Comparison of ENCODE assay signal across 10 cellular contexts in genomic region chr12:66132408-66132807, GRCh38. TPM values are rescaled to one million over a fixed set of nuclear protein-coding genes. Genes with fewer than 3 reads are reported as not detected.
DNase-seq lines count a peak whose midpoint lies in the region; ATAC-seq and TF ChIP-seq lines count a peak whose summit lies in the region.
"Had no signal": no experiment of that assay in that cellular context is flagged by ENCODE, and none has a peak within 500 bp of the region (broad histone marks: within the 10 kb centered on the region; RNA-seq: fewer than 3 reads in every experiment).

No MANE protein-coding gene starts in this region.

- peaks cover 38% of the 10 kb centered on the region for H3K36me3 Mint-ChIP-seq in activated naive CD4-positive, alpha-beta T cell treated with anti-CD3 and anti-CD28 coated beads, Interleukin-2, amount 10 ng/mL, durations not matched to agents 7 days and 5 days
- H3K36me3 Mint-ChIP-seq in activated naive CD4-positive, alpha-beta T cell treated with anti-CD3 and anti-CD28 coated beads, Interleukin-2, amount 50 U/mL, for 72 hours = peaks cover 25 to 32% of the 10 kb centered on the region in 2 donors
- peaks cover 26% of the 10 kb centered on the region for H3K36me3 Mint-ChIP-seq in endodermal cell (ENCODE audit: low read depth)
- peaks cover 9% of the 10 kb centered on the region for H3K36me3 Mint-ChIP-seq in progenitor cell of endocrine pancreas (ENCODE audit: insufficient read depth)

- peaks cover 2% of the 10 kb centered on the region for H3K9me3 Mint-ChIP-seq in activated naive CD4-positive, alpha-beta T cell treated with anti-CD3 and anti-CD28 coated beads, Interleukin-2, amount 10 ng/mL, durations not matched to agents 7 days and 5 days
- H3K9me3 Mint-ChIP-seq in activated naive CD4-positive, alpha-beta T cell treated with anti-CD3 and anti-CD28 coated beads, Interleukin-2, amount 50 U/mL, for 72 hours = no peaks in the 10 kb centered on the region
- peaks cover 20% of the 10 kb centered on the region for H3K9me3 Mint-ChIP-seq in endodermal cell
- peaks cover 5% of the 10 kb centered on the region for H3K9me3 Mint-ChIP-seq in progenitor cell of endocrine pancreas (ENCODE audit: low read depth)

- H3K36me3 ChIP-seq in OCI-LY3 (replicated peaks; ENCODE audit: low read depth, low read length) = peaks cover 28% of the 10 kb centered on the region
- peaks cover 28% of the 10 kb centered on the region for H3K36me3 ChIP-seq in endodermal cell (ENCODE audit: control insufficient read depth, insufficient read depth, low read length)

- H3K4me3 Mint-ChIP-seq in activated naive CD4-positive, alpha-beta T cell treated with anti-CD3 and anti-CD28 coated beads, Interleukin-2, amount 10 ng/mL, durations not matched to agents 7 days and 5 days = peak overlapping the region; percentile 12
- H3K4me3 Mint-ChIP-seq in endodermal cell (no peak overlapping the region), progenitor cell of endocrine pancreas (ENCODE audit: low read depth) (peak overlapping the region; percentile 24)

- no peak overlapping the region for H3K27ac Mint-ChIP-seq in activated naive CD4-positive, alpha-beta T cell treated with anti-CD3 and anti-CD28 coated beads, Interleukin-2, amount 10 ng/mL, durations not matched to agents 7 days and 5 days
- H3K27ac Mint-ChIP-seq in activated naive CD4-positive, alpha-beta T cell treated with anti-CD3 and anti-CD28 coated beads, Interleukin-2, amount 50 U/mL, for 72 hours = peak overlapping the region in 1 of 2 donors; percentile 97
- H3K27ac Mint-ChIP-seq in endodermal cell = peak overlapping the region; percentile 55
- peak overlapping the region; percentile 37 for H3K27ac Mint-ChIP-seq in progenitor cell of endocrine pancreas

- H3K9me3 ChIP-seq in OCI-LY3 (ENCODE audit: insufficient read depth, low read length) (no peaks in the 10 kb centered on the region), endodermal cell (ENCODE audit: control insufficient read depth, low read length) (no peaks in the 10 kb centered on the region)

- H3K9ac ChIP-seq in OCI-LY3 (ENCODE audit: low read length) = no peak overlapping the region
- peak overlapping the region; percentile 71 for H3K9ac ChIP-seq in endodermal cell (ENCODE audit: extremely low read depth, low read length, poor library complexity, severe bottlenecking)

- H3K27me3 ChIP-seq in OCI-LY3 (ENCODE audit: low read depth, low read length) (no peaks in the 10 kb centered on the region), endodermal cell (ENCODE audit: control insufficient read depth, insufficient read depth, low read length, poor library complexity, severe bottlenecking) (no peaks in the 10 kb centered on the region)

- CTCF ChIA-PET in activated naive CD4-positive, alpha-beta T cell treated with anti-CD3 and anti-CD28 coated beads, Interleukin-2, amount 10 ng/mL, durations not matched to agents 7 days and 5 days (lab: Charles Lee) = interaction anchor here (1.4 to 3.4 kb wide), 4 partner anchors 12 to 276 kb away, joined by 3 to 27 read pairs (median 6); partner anchors contain the start of gene TMBIM4

- no peak for ATAC-seq in activated naive CD4-positive, alpha-beta T cell treated with anti-CD3 and anti-CD28 coated beads, Interleukin-2, amount 50 U/mL, for 72 hours
- ATAC-seq in GM18867 (IDR thresholded peaks at IDR 0.05; ENCODE audit: unreplicated experiment) (no peak), HG03159 (IDR thresholded peaks at IDR 0.05; ENCODE audit: unreplicated experiment) (no peak), GM21528 (IDR thresholded peaks at IDR 0.05; ENCODE audit: low FRiP score, unreplicated experiment) (no peak)

- no peaks in the 10 kb centered on the region for H3K27me3 Mint-ChIP-seq in activated naive CD4-positive, alpha-beta T cell treated with anti-CD3 and anti-CD28 coated beads, Interleukin-2, amount 10 ng/mL, durations not matched to agents 7 days and 5 days
- H3K27me3 Mint-ChIP-seq in endodermal cell (ENCODE audit: insufficient read depth) = no peaks in the 10 kb centered on the region
- H3K27me3 Mint-ChIP-seq in progenitor cell of endocrine pancreas = no peaks in the 10 kb centered on the region

- H2AFZ ChIP-seq in OCI-LY3 (ENCODE audit: low read depth, low read length) = no peak overlapping the region

- H3K4me3 ChIP-seq in OCI-LY3 (ENCODE audit: low read length) (no peak overlapping the region), endodermal cell (ENCODE audit: low read length) (peak overlapping the region; percentile 87)

- H3K27ac ChIP-seq in OCI-LY3 (ENCODE audit: low read length) (no peak overlapping the region), endodermal cell (ENCODE audit: low read depth, low read length) (no peak overlapping the region)

- H3K4me1 Mint-ChIP-seq in activated naive CD4-positive, alpha-beta T cell treated with anti-CD3 and anti-CD28 coated beads, Interleukin-2, amount 10 ng/mL, durations not matched to agents 7 days and 5 days = peaks cover 48% of the 10 kb centered on the region
- H3K4me1 Mint-ChIP-seq in endodermal cell = no peaks in the 10 kb centered on the region
- H3K4me1 Mint-ChIP-seq in progenitor cell of endocrine pancreas (ENCODE audit: low read depth) = peaks cover 13% of the 10 kb centered on the region

- TF ChIP-seq CTCF in OCI-LY3 (IDR thresholded peaks at IDR 0.05; ENCODE audit: low read depth, low read length) (no peak), endodermal cell (conservative IDR thresholded peaks at IDR 0.05) (no peak), progenitor cell of endocrine pancreas (IDR thresholded peaks at IDR 0.05; ENCODE audit: unreplicated experiment) (no peak)

- H4K20me1 ChIP-seq in OCI-LY3 (ENCODE audit: insufficient read depth, low read length) = no peaks in the 10 kb centered on the region

- H3K79me2 ChIP-seq in OCI-LY3 (ENCODE audit: low read length) = peaks cover 48% of the 10 kb centered on the region

- peaks cover 15% of the 10 kb centered on the region for H3K4me1 ChIP-seq in OCI-LY3 (ENCODE audit: low read length)
- H3K4me1 ChIP-seq in endodermal cell (ENCODE audit: control insufficient read depth, insufficient read depth, low read length) = peaks cover 4% of the 10 kb centered on the region

- DNase-seq in activated naive CD4-positive, alpha-beta T cell treated with anti-CD3 and anti-CD28 coated beads, Interleukin-2, amount 10 ng/mL, durations not matched to agents 7 days and 5 days = no peak
- DNase-seq in activated naive CD4-positive, alpha-beta T cell treated with anti-CD3 and anti-CD28 coated beads, Interleukin-2, amount 50 U/mL, for 72 hours (ENCODE audit: low spot score in 2 of 2) = no peak
- DNase-seq in endodermal cell = peak; percentile 76
- no peak for DNase-seq in progenitor cell of endocrine pancreas (ENCODE audit: low spot score, unreplicated experiment)
- DNase-seq: cortex of kidney, NCI-H1092 had no signal

- H3K4me2 ChIP-seq in OCI-LY3 (ENCODE audit: low read length) = peak overlapping the region; percentile 69

RNA-seq across cellular contexts. Expression of gene LLPH, which starts 1.9 kb away (rescaled TPM):
- total RNA-seq in activated naive CD4-positive, alpha-beta T cell treated with anti-CD3 and anti-CD28 coated beads, Interleukin-2, amount 50 U/mL, for 72 hours = 10 to 100 TPM; 26.4 to 27.2 TPM
- total RNA-seq in endodermal cell (10 to 100 TPM; 16.5 to 25.7 TPM), progenitor cell of endocrine pancreas (20.8 and 22.4 TPM in 2 replicates)
- 18.4 TPM for polyA plus RNA-seq in endodermal cell (2013, experiment 1 of 2)
- polyA plus RNA-seq in endodermal cell (2013, experiment 2 of 2) = 20.4 TPM

RNA-seq across cellular contexts. Expression of gene TMBIM4, which starts 37.4 kb away (rescaled TPM):
- 10 to 100 TPM; 26.5 to 43.5 TPM for total RNA-seq in activated naive CD4-positive, alpha-beta T cell treated with anti-CD3 and anti-CD28 coated beads, Interleukin-2, amount 50 U/mL, for 72 hours
- total RNA-seq in endodermal cell = 10 to 100 TPM; 18.7 to 21.9 TPM
- polyA plus RNA-seq in endodermal cell (2013, experiment 1 of 2) = 65.3 TPM
- polyA plus RNA-seq in endodermal cell (2013, experiment 2 of 2) = 46.0 TPM
- total RNA-seq in progenitor cell of endocrine pancreas = 28.7 and 30.9 TPM in 2 replicates

RNA-seq across cellular contexts. Expression of gene IRAK3, which starts 56.6 kb away (rescaled TPM):
- total RNA-seq in activated naive CD4-positive, alpha-beta T cell treated with anti-CD3 and anti-CD28 coated beads, Interleukin-2, amount 50 U/mL, for 72 hours = 1 to 10 TPM in 1 of 2 donors, under 1 TPM in 1; 0.66 to 1.0 TPM
- total RNA-seq in endodermal cell = under 1 TPM; 0.27 to 0.59 TPM
- polyA plus RNA-seq in endodermal cell (2013, experiment 1 of 2) = 0.36 TPM
- polyA plus RNA-seq in endodermal cell (2013, experiment 2 of 2) = 0.37 TPM
- 0.02 TPM in 1 of 2 replicates, not detected in the other for total RNA-seq in progenitor cell of endocrine pancreas
